8 cellular contexts compared by ENCODE assay signal in genomic region chr20:38645980-38646858, GRCh38. TPM values are rescaled to one million over a fixed set of nuclear protein-coding genes. Genes with fewer than 3 reads are reported as not detected.
DNase-seq lines count a peak whose midpoint lies in the region; ATAC-seq and TF ChIP-seq lines count a peak whose summit lies in the region.

No MANE protein-coding gene starts in this region.

- peaks cover 0 to 10% (median 6%) of the 10 kb centered on the region in 4 donors for H3K4me1 ChIP-seq in liver (ENCODE audit: control insufficient read depth in 4 of 4, insufficient read depth in 4 of 4, low read length in 3 of 4)

- peak; percentile 86 to 92 for TF ChIP-seq RAD21 in liver (IDR thresholded peaks at IDR 0.05)

- H3K27ac ChIP-seq in liver (ENCODE audit: low read depth in 1 of 2, low read length in 2 of 2) = no peak overlapping the region

- H3K4me3 ChIP-seq in AG04449 (ENCODE audit: low read depth, low read length) (peak overlapping the region; percentile 32; the same call in 1 of the 2 replicates), choroid plexus epithelial cell (ENCODE audit: low read depth, low read length) (peak overlapping the region; percentile 35), liver (ENCODE audit: low read depth in 1 of 3, low read length in 3 of 3) (peak overlapping the region in 1 of 3 donors; percentile 30)

- H3K36me3 ChIP-seq in liver (ENCODE audit: control insufficient read depth in 4 of 4, insufficient read depth in 3 of 4, low read depth in 1 of 4, low read length in 3 of 4) = no peaks in the 10 kb centered on the region

- H3K9ac ChIP-seq in liver (ENCODE audit: low read depth in 1 of 2, low read length in 2 of 2) = no peak overlapping the region

- no peak for DNase-seq in AG04449 (ENCODE audit: low read depth, low spot score)
- peak; percentile 58 to 80 for DNase-seq in NCI-H524 (lab: John Stamatoyannopoulos, UW)
- peak; percentile 86 to 91 for DNase-seq in activated CD4-positive, alpha-beta T cell treated with anti-CD3 and anti-CD28 coated beads for 4 hours
- DNase-seq in choroid plexus epithelial cell (ENCODE audit: low read depth) = peak; percentile 70
- peak; percentile 77 to 91 (median 85) for DNase-seq in stimulated activated CD4-positive, alpha-beta T cell treated with anti-CD3 and anti-CD28 coated beads, TNF-alpha, amount 100 ng/mL, for 1 hour (ENCODE audit: low read depth in 3 of 3, low spot score in 1 of 3)

- peaks cover 0 to 11% (median 4%) of the 10 kb centered on the region in 4 donors for H3K27me3 ChIP-seq in liver (ENCODE audit: control insufficient read depth in 4 of 4, insufficient read depth in 4 of 4, low read length in 3 of 4)

- ATAC-seq in GM18868 (IDR thresholded peaks at IDR 0.05; ENCODE audit: unreplicated experiment) = peak; percentile 76
- peak; percentile 66 for ATAC-seq in HG03439 (IDR thresholded peaks at IDR 0.05; ENCODE audit: unreplicated experiment)

- TF ChIP-seq CTCF in AG04449 (IDR thresholded peaks at IDR 0.05; ENCODE audit: insufficient read depth, low read length, missing control alignments) (peak; percentile 99), choroid plexus epithelial cell (conservative IDR thresholded peaks at IDR 0.05; ENCODE audit: low read depth, low read length) (peak; percentile 86), liver (IDR thresholded peaks at IDR 0.05; ENCODE audit: low read depth, low read length, missing input control) (peak; percentile 92)

- POLR2A ChIA-PET in AG04449 (lab: Yijun Ruan, JAX) = no interaction called here

- no peaks in the 10 kb centered on the region for H3K9me3 ChIP-seq in liver (ENCODE audit: control insufficient read depth in 4 of 4, low read length in 3 of 4)

- 7% methylated on average over 50 of the region's 50 CpGs for WGBS in liver

- CTCF ChIA-PET in AG04449 (lab: Yijun Ruan, JAX) = interaction anchor here (0.6 to 7.8 kb wide), 21 partner anchors 9 to 402 kb away, joined by 3 to 164 read pairs (median 5); partner anchors contain the start of gene ACTR5

TF ChIP-seq in liver, 16 proteins besides CTCF, POLR2A, EP300 and RAD21:
- no peak for TF ChIP-seq REST (IDR thresholded peaks at IDR 0.05)
- TF ChIP-seq FOXA2 (IDR thresholded peaks at IDR 0.05) = no peak
- TF ChIP-seq HNF4A (conservative IDR thresholded peaks at IDR 0.05) = no peak
- no peak for TF ChIP-seq SP1 (IDR thresholded peaks at IDR 0.05)
- TF ChIP-seq ZBTB33 (IDR thresholded peaks at IDR 0.05) = no peak
- no peak for TF ChIP-seq TAF1 (conservative IDR thresholded peaks at IDR 0.05)
- TF ChIP-seq MAX (IDR thresholded peaks at IDR 0.05) = no peak
- TF ChIP-seq NR2F2 (IDR thresholded peaks at IDR 0.05) = no peak
- no peak for TF ChIP-seq ATF3 (IDR thresholded peaks at IDR 0.05)
- TF ChIP-seq HNF4G (IDR thresholded peaks at IDR 0.05) = no peak
- TF ChIP-seq GABPA (IDR thresholded peaks at IDR 0.05 in 1 of 2, conservative IDR thresholded peaks at IDR 0.05 in 1 of 2) = no peak
- TF ChIP-seq FOXA1 (IDR thresholded peaks at IDR 0.05) = no peak
- TF ChIP-seq JUND (IDR thresholded peaks at IDR 0.05) = no peak
- no peak for TF ChIP-seq RXRA (IDR thresholded peaks at IDR 0.05)
- no peak for TF ChIP-seq EGR1 (IDR thresholded peaks at IDR 0.05; ENCODE audit: low read depth in 2 of 2)
- no peak for TF ChIP-seq YY1 (IDR thresholded peaks at IDR 0.05)

RNA-seq across cellular contexts. Expression of gene ARHGAP40, which starts 44.6 kb away (rescaled TPM):
- total RNA-seq in liver = under 1 TPM in 1 of 2 donors, not detected in 1; 0.08 TPM
- polyA plus RNA-seq in liver = not detected
